In genomic region chr11:18713646-18714442, GRCh38 we compare ENCODE assay signal across 29 cellular contexts. TPM values are rescaled to one million over a fixed set of nuclear protein-coding genes. Genes with fewer than 3 reads are reported as not detected.
"Had no signal": no experiment of that assay in that cellular context is flagged by ENCODE, and none has a peak within 500 bp of the region (broad histone marks: within the 10 kb centered on the region; RNA-seq: fewer than 3 reads in every experiment).

No MANE protein-coding gene starts in this region.

- H3K27ac Mint-ChIP-seq: immature natural killer cell; mesothelial cell of epicardium; natural killer cell treated with Interleukin-12 subunit alpha and Interleukin-12 subunit beta and Interleukin-15 and Interleukin-18, amount 100 ng/mL, for 72 hours; stimulated activated naive B cell treated with anti-CD40 and anti-IgM and Interleukin-4, amounts not matched to agents 10 μg/mL and 1 μg/mL and 100 μg/mL, for 72 hours had no signal

- H3K27ac ChIP-seq: heart left ventricle, left ventricle myocardium inferior, pancreas, prostate gland, stomach, testis, thyroid gland, transverse colon, upper lobe of left lung had no signal

- H3K9me3 Mint-ChIP-seq: immature natural killer cell; mesothelial cell of epicardium; natural killer cell treated with Interleukin-12 subunit alpha and Interleukin-12 subunit beta and Interleukin-15 and Interleukin-18, amount 100 ng/mL, for 72 hours; stimulated activated naive B cell treated with anti-CD40 and anti-IgM and Interleukin-4, amounts not matched to agents 10 μg/mL and 1 μg/mL and 100 μg/mL, for 72 hours had no signal

- H3K36me3 Mint-ChIP-seq: immature natural killer cell; mesothelial cell of epicardium; naive B cell; natural killer cell treated with Interleukin-12 subunit alpha and Interleukin-12 subunit beta and Interleukin-15 and Interleukin-18, amount 100 ng/mL, for 72 hours; stimulated activated naive B cell treated with anti-CD40 and anti-IgM and Interleukin-4, amounts not matched to agents 10 μg/mL and 1 μg/mL and 100 μg/mL, for 72 hours had no signal

- H3K36me3 ChIP-seq: heart left ventricle, left ventricle myocardium inferior, pancreas, prostate gland, stomach, thyroid gland, transverse colon, upper lobe of left lung had no signal

- H3K4me3 Mint-ChIP-seq: immature natural killer cell; mesothelial cell of epicardium; natural killer cell treated with Interleukin-12 subunit alpha and Interleukin-12 subunit beta and Interleukin-15 and Interleukin-18, amount 100 ng/mL, for 72 hours; stimulated activated naive B cell treated with anti-CD40 and anti-IgM and Interleukin-4, amounts not matched to agents 10 μg/mL and 1 μg/mL and 100 μg/mL, for 72 hours had no signal

- ATAC-seq: heart left ventricle; natural killer cell treated with Interleukin-12 subunit alpha and Interleukin-12 subunit beta and Interleukin-15 and Interleukin-18, amount 100 ng/mL, for 72 hours; pancreas; right cardiac atrium; stimulated activated naive B cell treated with anti-CD40 and anti-IgM and Interleukin-4, amounts not matched to agents 10 μg/mL and 1 μg/mL and 100 μg/mL, for 72 hours; stimulated activated naive CD8-positive, alpha-beta T cell treated with anti-CD3 and anti-CD28 coated beads, Interleukin-15, Interleukin-2, amounts not matched to agents 100 U/mL and 50 U/mL, for 24 hours had no signal

- H3K4me3 ChIP-seq: heart left ventricle, left ventricle myocardium inferior, lung, pancreas, prostate gland, smooth muscle cell, stomach, testis, thyroid gland, transverse colon, upper lobe of left lung had no signal

- H3K4me1 ChIP-seq: heart left ventricle, left ventricle myocardium inferior, pancreas, prostate gland, stomach, testis, thyroid gland, transverse colon, upper lobe of left lung had no signal

- FAIRE-seq: islet of Langerhans, pancreas, urothelium cell line had no signal

- H3K9me3 ChIP-seq: heart left ventricle, left ventricle myocardium inferior, pancreas, prostate gland, stomach, testis, thyroid gland, transverse colon, upper lobe of left lung had no signal

- H3K4me1 Mint-ChIP-seq: immature natural killer cell; mesothelial cell of epicardium; naive B cell; stimulated activated naive B cell treated with anti-CD40 and anti-IgM and Interleukin-4, amounts not matched to agents 10 μg/mL and 1 μg/mL and 100 μg/mL, for 72 hours had no signal

- H3K4me2 ChIP-seq: smooth muscle cell had no signal

- H3K27me3 ChIP-seq: heart left ventricle, pancreas, stomach, testis, thyroid gland, transverse colon, upper lobe of left lung had no signal

- DNase-seq: heart left ventricle; hypothalamus; immature natural killer cell; left ventricle myocardium inferior; mesendoderm; naive B cell; nucleus accumbens; pancreas; retina; right cardiac atrium; stimulated activated CD4-positive, alpha-beta T cell treated with anti-CD3 and anti-CD28 coated beads, Interleukin-12 subunit alpha, Interleukin-12 subunit beta, amount 100 ng/mL, for 4 hours; stimulated activated CD4-positive, alpha-beta T cell treated with anti-CD3 and anti-CD28 coated beads, Interleukin-15, amount 100 ng/mL, for 24 hours; stimulated activated CD4-positive, alpha-beta T cell treated with anti-CD3 and anti-CD28 coated beads, Interleukin-2, amount 100 ng/mL, for 24 hours; stimulated activated CD4-positive, alpha-beta T cell treated with anti-CD3 and anti-CD28 coated beads, Interleukin-4, amount 100 ng/mL, for 1 hour; stimulated activated naive B cell treated with anti-CD40 and anti-IgM and Interleukin-4, amounts not matched to agents 10 μg/mL and 1 μg/mL and 100 μg/mL, for 72 hours; stimulated activated naive CD8-positive, alpha-beta T cell treated with anti-CD3 and anti-CD28 coated beads, Interleukin-15, Interleukin-2, amounts not matched to agents 100 U/mL and 50 U/mL, for 24 hours; stomach; testis; thyroid gland; transverse colon had no signal

RNA-seq across cellular contexts. Expression of gene IGSF22, which starts 12.1 kb away (rescaled TPM):
- total RNA-seq: natural killer cell treated with Interleukin-12 subunit alpha and Interleukin-12 subunit beta and Interleukin-15 and Interleukin-18, amount 100 ng/mL, for 72 hours; osteoblast; smooth muscle cell had no signal
- polyA plus RNA-seq: smooth muscle cell had no signal
